8 cellular contexts compared by ENCODE assay signal in genomic region chr15:44289352-44289790, GRCh38. TPM values are rescaled to one million over a fixed set of nuclear protein-coding genes. Genes with fewer than 3 reads are reported as not detected.
DNase-seq lines count a peak whose midpoint lies in the region; ATAC-seq and TF ChIP-seq lines count a peak whose summit lies in the region.

No MANE protein-coding gene starts in this region.

- TF ChIP-seq CTCF in RWPE1 (conservative IDR thresholded peaks at IDR 0.05; ENCODE audit: low read depth) (no peak), fibroblast of lung (conservative IDR thresholded peaks at IDR 0.05 in 1 of 2, IDR thresholded peaks at IDR 0.05 in 1 of 2; ENCODE audit: low read depth in 1 of 2, low read length in 2 of 2) (no peak), gastrocnemius medialis (IDR thresholded peaks at IDR 0.05 in 4 of 5, conservative IDR thresholded peaks at IDR 0.05 in 1 of 5) (no peak)

- peak overlapping the region; percentile 88 for H3K27ac ChIP-seq in RWPE1
- peak overlapping the region; percentile 85 for H3K27ac ChIP-seq in fibroblast of lung (ENCODE audit: insufficient read depth, low read length)
- peak overlapping the region; percentile 80 to 90 (median 84) for H3K27ac ChIP-seq in gastrocnemius medialis

- no peaks in the 10 kb centered on the region for H4K20me1 ChIP-seq in fibroblast of lung (ENCODE audit: control insufficient read depth, extremely low read depth, insufficient read depth, low read length)

- in situ Hi-C loops in gastrocnemius medialis (cut with MboI; ENCODE audit: low sequenced_read_pairs in 4 of 4), result loop anchor here in 2 of 4 donors (25.0 kb wide), 1 partner anchor 223 kb away; no protein-coding TSS in a partner anchor

- intact Hi-C loops in gastrocnemius medialis (cut with DNase I; ENCODE audit: low total_unique reads), result loop anchor here (2.0 to 10.0 kb wide), 3 partner anchors 215 to 423 kb away; partner anchors contain the start of genes B2M, EIF3J and PATL2

- H3K4me2 ChIP-seq in fibroblast of lung (ENCODE audit: extremely low read depth, insufficient read depth, low read length), result peak overlapping the region; percentile 96

- TF ChIP-seq POLR2A in gastrocnemius medialis (IDR thresholded peaks at IDR 0.05), result no peak

- H3K4me3 ChIP-seq in fibroblast of lung (replicated peaks in 1 of 4; ENCODE audit: control extremely low read depth in 1 of 4, insufficient read depth in 1 of 4, low read depth in 3 of 4, low read length in 4 of 4) (peak overlapping the region; percentile 49 to 92 (median 89)), gastrocnemius medialis (peak overlapping the region; percentile 68 to 91 (median 80))

- H3K4me1 ChIP-seq in fibroblast of lung (ENCODE audit: control insufficient read depth, extremely low read depth, insufficient read depth, low read length), result peaks cover 2% of the 10 kb centered on the region
- H3K4me1 ChIP-seq in gastrocnemius medialis, result peaks cover 21 to 23% of the 10 kb centered on the region in 2 donors

- H3K9ac ChIP-seq in fibroblast of lung (ENCODE audit: insufficient read depth, low read length), result peak overlapping the region; percentile 73

- H3K79me2 ChIP-seq in fibroblast of lung (ENCODE audit: control insufficient read depth, insufficient read depth, low read length), result peaks cover 32% of the 10 kb centered on the region

- ATAC-seq in gastrocnemius medialis, result no peak
- ATAC-seq in HG02798 (IDR thresholded peaks at IDR 0.05; ENCODE audit: poor library complexity, unreplicated experiment), result no peak
- ATAC-seq in HG02610 (IDR thresholded peaks at IDR 0.05; ENCODE audit: unreplicated experiment), result no peak

- H2AFZ ChIP-seq in fibroblast of lung (ENCODE audit: low read length), result peak overlapping the region; percentile 74

- CTCF ChIA-PET in RWPE1 (lab: Yijun Ruan, JAX), result interaction anchor here (0.6 to 0.9 kb wide), 3 partner anchors 21 to 422 kb away, joined by 3 to 6 read pairs (median 3); partner anchors contain the start of gene PATL2

- H3K36me3 ChIP-seq in fibroblast of lung (ENCODE audit: control insufficient read depth, insufficient read depth, low read length) (no peaks in the 10 kb centered on the region), gastrocnemius medialis (no peaks in the 10 kb centered on the region)

- no peaks in the 10 kb centered on the region for H3K27me3 ChIP-seq in fibroblast of lung (ENCODE audit: control insufficient read depth, insufficient read depth, low read length)
- H3K27me3 ChIP-seq in gastrocnemius medialis, result peaks cover 0 to 5% (median 0%) of the 10 kb centered on the region in 3 donors

- POLR2A ChIA-PET in RWPE1 (lab: Yijun Ruan, JAX; ENCODE audit: low non-redundant PET), result interaction anchor here (0.6 to 2.0 kb wide), 2 partner anchors 21 to 137 kb away, joined by 5 to 7 read pairs; no protein-coding TSS in a partner anchor

- H3K9me3 ChIP-seq in fibroblast of lung (ENCODE audit: control insufficient read depth, insufficient read depth, low read depth, low read length) (no peaks in the 10 kb centered on the region), gastrocnemius medialis (no peaks in the 10 kb centered on the region)

- DNase-seq in NCI-H2227 (lab: John Stamatoyannopoulos, UW; ENCODE audit: unreplicated experiment), result peak; percentile 29
- DNase-seq in NCI-H2227 treated with DMSO at 0.1 percent for 48 hours (lab: John Stamatoyannopoulos, UW), result no peak
- peak; percentile 26 for DNase-seq in RWPE1 (ENCODE audit: low spot score)
- DNase-seq in fibroblast of lung (ENCODE audit: low read depth in 2 of 2), result peak; percentile 14 to 16
- DNase-seq in gastrocnemius medialis, result no peak
- DNase-seq in DMS114 treated with DMSO at 0.1 percent for 48 hours (lab: John Stamatoyannopoulos, UW; ENCODE audit: unreplicated experiment), result no peak

RNA-seq across cellular contexts. Expression of gene GOLM2, which starts 0.9 kb away (rescaled TPM):
- total RNA-seq in fibroblast of lung (108 and 118 TPM in 2 replicates), gastrocnemius medialis (10 to 100 TPM; 28.4 to 35.4 (median 32.1) TPM)
- 60.0 and 85.0 TPM in 2 replicates for polyA plus RNA-seq in fibroblast of lung
- 44.8 and 67.6 TPM in 2 replicates for polyA plus RNA-seq in fibroblast of lung (2012)
- polyA minus RNA-seq in fibroblast of lung (ENCODE audit: low replicate concordance), result 10.5 and 11.4 TPM in 2 replicates

Comparison
In these comparisons a context has a peak if more than half of its experiments do, and no peak if none do; other contexts are left out.
1. DNase-seq: peak in NCI-H2227 (single experiment), RWPE1 (single experiment) and fibroblast of lung (2 of 2); none in NCI-H2227 treated with DMSO at 0.1 percent for 48 hours (single experiment), gastrocnemius medialis (0 of 2) and DMS114 treated with DMSO at 0.1 percent for 48 hours (single experiment).
2. Peak in every context shown above with its lines, with median percentiles within 50 percentile points of each other: H3K27ac ChIP-seq.